Comparison of ENCODE assay signal across 1 cellular context in the genomic region with DNA sequence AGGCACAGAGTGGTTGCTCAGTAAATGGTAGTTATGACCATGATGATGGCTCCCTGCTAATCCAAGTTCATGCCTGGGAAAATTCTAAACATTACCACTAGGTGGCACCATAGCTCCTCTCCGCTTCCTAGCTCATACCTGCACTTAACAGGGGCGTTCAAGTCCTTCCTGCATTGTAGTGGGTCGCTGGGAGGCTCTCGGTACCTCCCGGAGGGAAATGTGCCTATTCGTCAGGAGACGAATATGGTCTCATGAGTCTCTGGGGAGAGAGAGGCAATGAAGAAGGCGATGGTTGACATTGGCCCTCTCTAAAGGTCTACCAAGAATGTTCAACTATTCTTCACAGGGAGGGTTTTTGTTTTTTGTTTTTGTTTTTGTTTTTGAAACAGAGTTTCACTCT.
TF ChIP-seq lines count a peak whose summit lies in the region.

No MANE protein-coding gene starts in this region.

TF ChIP-seq in SK-N-SH treated with all-trans-retinoic acid at 6 μM for 48 hours, 23 proteins besides CTCF, POLR2A, EP300 and RAD21 (continued from another document):
- no peak for TF ChIP-seq CSRNP3 (CRISPR knock-in tag; IDR thresholded peaks at IDR 0.05)
- TF ChIP-seq RARB (CRISPR knock-in tag; IDR thresholded peaks at IDR 0.05): no peak
- TF ChIP-seq ESRRG (CRISPR knock-in tag; IDR thresholded peaks at IDR 0.05): no peak
- no peak for TF ChIP-seq TOX (CRISPR knock-in tag; IDR thresholded peaks at IDR 0.05; ENCODE audit: borderline replicate concordance)
- TF ChIP-seq GLIS3 (CRISPR knock-in tag; IDR thresholded peaks at IDR 0.05): no peak
- TF ChIP-seq TCF4 (CRISPR knock-in tag; IDR thresholded peaks at IDR 0.05; ENCODE audit: borderline replicate concordance): no peak
- no peak for TF ChIP-seq CREB5 (CRISPR knock-in tag; IDR thresholded peaks at IDR 0.05; ENCODE audit: low read depth)
- no peak for TF ChIP-seq ISL1 (CRISPR knock-in tag; IDR thresholded peaks at IDR 0.05)
- no peak for TF ChIP-seq ZFP30 (CRISPR knock-in tag; IDR thresholded peaks at IDR 0.05)
- no peak for TF ChIP-seq ZFP3 (CRISPR knock-in tag; IDR thresholded peaks at IDR 0.05)
